ENCODE assay signal across 1 cellular context in the genomic region with DNA sequence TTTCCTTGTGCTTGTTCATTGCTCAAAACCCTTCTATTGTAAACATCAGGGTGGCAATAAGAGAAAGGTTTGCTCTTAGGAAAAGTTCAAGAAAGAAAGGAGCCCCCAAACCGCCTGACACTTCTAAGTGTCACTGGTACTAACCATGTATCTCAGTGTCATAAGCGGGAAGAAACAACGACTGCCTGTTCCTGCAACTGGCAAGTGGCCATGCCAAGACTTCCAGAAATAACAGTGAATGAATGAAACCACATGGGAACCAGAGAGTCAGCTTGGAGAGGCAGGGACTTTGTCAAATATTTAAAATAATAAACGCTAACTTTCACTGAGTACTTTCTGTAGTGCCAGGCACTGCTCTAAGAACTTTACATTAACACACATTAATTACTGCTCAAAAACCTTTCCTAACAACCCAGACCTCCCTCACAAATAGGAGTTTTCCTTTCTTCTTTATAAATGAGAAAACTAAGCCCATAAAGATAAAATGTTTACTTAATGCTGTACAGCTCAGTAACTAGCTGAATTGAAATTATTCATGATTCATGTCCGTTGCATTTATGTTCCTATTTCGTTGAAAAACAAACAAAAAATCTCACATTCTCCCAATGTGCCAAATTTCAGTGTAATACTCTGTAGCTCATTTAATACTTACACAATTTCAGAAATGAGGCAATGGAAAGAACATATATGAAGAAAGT.
TF ChIP-seq lines count a peak whose summit lies in the region.

No MANE protein-coding gene starts in this region.

TF ChIP-seq in endothelial cell of umbilical vein, 7 proteins besides CTCF, POLR2A, EP300 and RAD21 (continued from another document):
- TF ChIP-seq MYC (IDR thresholded peaks at IDR 0.05; ENCODE audit: low read depth, low read length) (no peak), EZH2 (IDR thresholded peaks at IDR 0.05; ENCODE audit: borderline replicate concordance, low read depth, low read length, severe bottlenecking) (no peak), GATA2 (IDR thresholded peaks at IDR 0.05; ENCODE audit: insufficient read depth, insufficient read length, low read depth, low read length) (no peak), FOS (IDR thresholded peaks at IDR 0.05; ENCODE audit: borderline replicate concordance, insufficient read depth, low read length) (no peak)
